Comparison of ENCODE assay signal across 26 cellular contexts in genomic region chr3:10268116-10268515, GRCh38. TPM values are rescaled to one million over a fixed set of nuclear protein-coding genes. Genes with fewer than 3 reads are reported as not detected.
"Had no signal": no experiment of that assay in that cellular context is flagged by ENCODE, and none has a peak within 500 bp of the region (broad histone marks: within the 10 kb centered on the region; RNA-seq: fewer than 3 reads in every experiment).

No MANE protein-coding gene starts in this region.

- H3K27me3 Mint-ChIP-seq: central memory CD8-positive, alpha-beta T cell; effector memory CD8-positive, alpha-beta T cell; naive thymus-derived CD8-positive, alpha-beta T cell; type B pancreatic cell had no signal

- DNase-seq: cortex of kidney; effector memory CD8-positive, alpha-beta T cell; esophagus squamous epithelium; foreskin fibroblast; head of caudate nucleus; kidney; left cardiac atrium; left ventricle myocardium superior; naive thymus-derived CD8-positive, alpha-beta T cell; occipital lobe; sigmoid colon; stimulated activated CD4-positive, alpha-beta T cell treated with anti-CD3 and anti-CD28 coated beads, Interleukin-2, amount 100 ng/mL, for 24 hours; stimulated activated CD4-positive, alpha-beta T cell treated with anti-CD3 and anti-CD28 coated beads, Interleukin-4, amount 100 ng/mL, for 4 hours; stimulated activated naive CD4-positive, alpha-beta T cell treated with Interleukin-2 at 50 U/mL for 16 hours; thyroid gland had no signal

- H3K9me3 ChIP-seq: esophagus squamous epithelium, right atrium auricular region, sigmoid colon, suprapubic skin, thyroid gland had no signal

- H3K4me3 ChIP-seq: esophagus squamous epithelium, hepatocyte, lung, neural progenitor cell, right atrium auricular region, sigmoid colon, skin epidermis, suprapubic skin, thyroid gland had no signal

- H3K27me3 ChIP-seq: esophagus squamous epithelium, hepatocyte, neural progenitor cell, right atrium auricular region, sigmoid colon, suprapubic skin, thyroid gland had no signal

- H3K9ac ChIP-seq: neural progenitor cell, parathyroid adenoma had no signal

- FAIRE-seq: kidney, urothelium cell line had no signal

- H3K27ac Mint-ChIP-seq: neural progenitor cell, type B pancreatic cell had no signal

- H3K9me3 Mint-ChIP-seq: central memory CD8-positive, alpha-beta T cell; effector memory CD8-positive, alpha-beta T cell; naive thymus-derived CD8-positive, alpha-beta T cell; neural progenitor cell; type B pancreatic cell had no signal

- H3K27ac ChIP-seq: esophagus squamous epithelium, hepatocyte, neural progenitor cell, parathyroid adenoma, right atrium auricular region, sigmoid colon, skin epidermis, suprapubic skin, thyroid gland had no signal

- H3K4me3 Mint-ChIP-seq: central memory CD8-positive, alpha-beta T cell; neural progenitor cell; type B pancreatic cell had no signal

- H2AFZ ChIP-seq: hepatocyte, neural progenitor cell, parathyroid adenoma had no signal

- ATAC-seq: effector memory CD8-positive, alpha-beta T cell; left cardiac atrium; left ventricle myocardium superior; naive thymus-derived CD8-positive, alpha-beta T cell had no signal

- H3K4me2 ChIP-seq: hepatocyte, neural progenitor cell had no signal

RNA-seq across cellular contexts. Expression of gene GHRL, which starts 24.6 kb away (rescaled TPM):
- total RNA-seq: epithelial cell of proximal tubule, left ventricle myocardium superior, occipital lobe, right atrium auricular region had no signal
